ENCODE assay signal across 9 cellular contexts in genomic region chr7:85184599-85185354, GRCh38. TPM values are rescaled to one million over a fixed set of nuclear protein-coding genes. Genes with fewer than 3 reads are reported as not detected.
A peak's percentile ranks its signal among the peaks of the same experiment; 100 is the strongest.
DNase-seq lines count a peak whose midpoint lies in the region; ATAC-seq, FAIRE-seq and TF ChIP-seq lines count a peak whose summit lies in the region.
"Had no signal": no experiment of that assay in that cellular context is flagged by ENCODE, and none has a peak within 500 bp of the region (broad histone marks: within the 10 kb centered on the region; RNA-seq: fewer than 3 reads in every experiment).

No MANE protein-coding gene starts in this region.

- H3K9ac ChIP-seq in H1 (replicated peaks in 1 of 4; ENCODE audit: extremely low read depth in 1 of 4, low read depth in 3 of 4, low read length in 3 of 4), result no peak overlapping the region

- peaks cover 10% of the 10 kb centered on the region for H3K4me1 Mint-ChIP-seq in MCF 10A (ENCODE audit: insufficient read depth, unreplicated experiment)

- peak overlapping the region; percentile 65 to 86 for H3K27ac ChIP-seq in breast epithelium
- no peak overlapping the region for H3K27ac ChIP-seq in H1 (ENCODE audit: low read depth, low read length)
- H3K27ac ChIP-seq in aorta (ENCODE audit: low read depth in 1 of 2, low read length in 2 of 2), result no peak overlapping the region

- no peak for TF ChIP-seq EP300 in H1 (IDR thresholded peaks at IDR 0.05; ENCODE audit: borderline replicate concordance in 1 of 2, low read depth in 2 of 2, low read length in 2 of 2)

- H2BK5ac ChIP-seq in H1 (ENCODE audit: low read depth, low read length), result no peak overlapping the region

- TF ChIP-seq CTCF in breast epithelium (IDR thresholded peaks at IDR 0.05), result no peak
- TF ChIP-seq CTCF in MCF 10A (IDR thresholded peaks at IDR 0.05; ENCODE audit: unreplicated experiment), result no peak
- no peak for TF ChIP-seq CTCF in H1 (IDR thresholded peaks at IDR 0.05; ENCODE audit: control extremely low read depth in 1 of 3, insufficient read depth in 1 of 3, low read depth in 1 of 3, low read length in 3 of 3)
- no peak for TF ChIP-seq CTCF in mucosa of descending colon (IDR thresholded peaks at IDR 0.05)

- H3K14ac ChIP-seq in H1 (ENCODE audit: insufficient read length), result no peak overlapping the region

- no peak overlapping the region for H4K8ac ChIP-seq in H1 (ENCODE audit: extremely low read depth, insufficient read depth, low read length)

- no peaks in the 10 kb centered on the region for H3K36me3 ChIP-seq in breast epithelium
- H3K36me3 ChIP-seq in H1 (ENCODE audit: control insufficient read depth in 2 of 4, insufficient read depth in 4 of 4, low read length in 3 of 4), result no peaks in the 10 kb centered on the region
- H3K36me3 ChIP-seq in mucosa of descending colon (ENCODE audit: low read depth), result no peaks in the 10 kb centered on the region
- no peaks in the 10 kb centered on the region for H3K36me3 ChIP-seq in aorta (ENCODE audit: control insufficient read depth in 1 of 2, insufficient read depth in 2 of 2, low read length in 1 of 2)

- no peaks in the 10 kb centered on the region for H3K36me3 Mint-ChIP-seq in MCF 10A (ENCODE audit: insufficient read depth, unreplicated experiment)
- H3K36me3 Mint-ChIP-seq: CD8-positive, alpha-beta T cell had no signal

- no peak for FAIRE-seq in H1 (lab: Jason Lieb, UNC)

- no peaks in the 10 kb centered on the region for H3K9me3 Mint-ChIP-seq in MCF 10A (ENCODE audit: unreplicated experiment)

- no peak overlapping the region for H4K91ac ChIP-seq in H1 (replicated peaks; ENCODE audit: insufficient read length, low read length)

- H3K4me3 ChIP-seq in breast epithelium (peak overlapping the region; percentile 56 to 73 (median 64)), H1 (ENCODE audit: extremely low read depth in 1 of 4, insufficient read depth in 2 of 4, low read depth in 3 of 4, low read length in 4 of 4) (peak overlapping the region; percentile 69 to 82 (median 78)), mucosa of descending colon (no peak overlapping the region), aorta (ENCODE audit: low read length in 2 of 2) (peak overlapping the region; percentile 52 to 76)

- H3K27me3 ChIP-seq in breast epithelium (peaks cover 0 to 4% of the 10 kb centered on the region in 2 donors), H1 (replicated peaks in 1 of 4; ENCODE audit: control insufficient read depth in 3 of 4, extremely low read depth in 1 of 4, insufficient read depth in 3 of 4, low read length in 3 of 4) (peaks cover 3 to 34% (median 24%) of the 10 kb centered on the region in 4 experiments), aorta (ENCODE audit: control insufficient read depth in 1 of 2, insufficient read depth in 2 of 2, low read length in 1 of 2) (no peaks in the 10 kb centered on the region)

- TF ChIP-seq POLR2A in breast epithelium (IDR thresholded peaks at IDR 0.05), result no peak
- no peak for TF ChIP-seq POLR2A in H1 (IDR thresholded peaks at IDR 0.05; ENCODE audit: control extremely low read depth in 1 of 2, low read depth in 2 of 2, low read length in 2 of 2)

- H4K20me1 ChIP-seq in H1 (replicated peaks in 1 of 2; ENCODE audit: control insufficient read depth in 1 of 2, insufficient read depth in 2 of 2, low read length in 2 of 2), result peaks cover 0 to 2% of the 10 kb centered on the region in 2 experiments

- no peak for TF ChIP-seq RAD21 in H1 (IDR thresholded peaks at IDR 0.05 in 1 of 2, conservative IDR thresholded peaks at IDR 0.05 in 1 of 2; ENCODE audit: low read depth in 2 of 2, low read length in 2 of 2)

- peaks cover 19% of the 10 kb centered on the region for H3K23me2 ChIP-seq in H1 (ENCODE audit: low read depth, low read length)

- H2AK5ac ChIP-seq in H1 (ENCODE audit: low read depth, low read length), result no peak overlapping the region

- no peaks in the 10 kb centered on the region for H3K79me1 ChIP-seq in H1 (ENCODE audit: low read depth, low read length)

- H3K9me3 ChIP-seq in breast epithelium (no peaks in the 10 kb centered on the region), H1 (ENCODE audit: insufficient read depth in 2 of 2, low read depth in 1 of 2, low read length in 1 of 2) (no peaks in the 10 kb centered on the region), mucosa of descending colon (no peaks in the 10 kb centered on the region), aorta (ENCODE audit: control insufficient read depth, low read length) (no peaks in the 10 kb centered on the region)

- H2BK15ac ChIP-seq in H1 (ENCODE audit: low read length), result no peak overlapping the region

- H3K56ac ChIP-seq in H1 (replicated peaks; ENCODE audit: insufficient read length, low read depth, low read length), result no peak overlapping the region

- H3K4ac ChIP-seq in H1 (replicated peaks; ENCODE audit: insufficient read length, low read depth, low read length), result no peak overlapping the region

- H2BK12ac ChIP-seq in H1 (ENCODE audit: low read depth, low read length), result no peak overlapping the region

- no peak overlapping the region for H2AFZ ChIP-seq in H1 (ENCODE audit: low read length)

- no peaks in the 10 kb centered on the region for H3K79me2 ChIP-seq in H1 (ENCODE audit: control insufficient read depth in 1 of 2, insufficient read depth in 2 of 2, low read length in 2 of 2)

- H3K23ac ChIP-seq in H1 (ENCODE audit: insufficient read length), result no peak overlapping the region

- H3K4me1 ChIP-seq in breast epithelium (no peaks in the 10 kb centered on the region), H1 (replicated peaks in 1 of 4; ENCODE audit: control insufficient read depth in 3 of 4, insufficient read depth in 4 of 4, low read length in 3 of 4) (peaks cover 2 to 11% (median 5%) of the 10 kb centered on the region in 4 experiments; a peak in 6 of 7 replicates), mucosa of descending colon (ENCODE audit: low read depth) (no peaks in the 10 kb centered on the region), aorta (ENCODE audit: control insufficient read depth in 1 of 2, insufficient read depth in 2 of 2, low read length in 2 of 2) (no peaks in the 10 kb centered on the region)

- no peak overlapping the region for H4K5ac ChIP-seq in H1 (ENCODE audit: insufficient read length, low read depth, low read length)

- no peak overlapping the region for H3K4me3 Mint-ChIP-seq in MCF 10A (ENCODE audit: unreplicated experiment)
- H3K4me3 Mint-ChIP-seq: CD8-positive, alpha-beta T cell had no signal

- H2BK120ac ChIP-seq in H1 (replicated peaks; ENCODE audit: low read depth, low read length), result no peak overlapping the region

- intact Hi-C loops in breast epithelium (cut with DNase I; ENCODE audit: low total_unique reads) (no loop called here), MCF 10A (cut with micrococcal nuclease) (loop anchor here (10.0 kb wide), 1 partner anchor 650 kb away; no protein-coding TSS in a partner anchor), mucosa of descending colon (cut with DNase I, micrococcal nuclease) (no loop called here), aorta (cut with DNase I) (loop anchor here (5.0 to 10.0 kb wide), 3 partner anchors 92 to 280 kb away; no protein-coding TSS in a partner anchor)

- peaks cover 75% of the 10 kb centered on the region for H3K27me3 Mint-ChIP-seq in MCF 10A (ENCODE audit: insufficient read depth, unreplicated experiment)

- DNase-seq in breast epithelium (ENCODE audit: low spot score in 2 of 2), result no peak
- no peak for DNase-seq in MCF 10A (ENCODE audit: unreplicated experiment)
- DNase-seq in H1 (ENCODE audit: low read depth in 1 of 2, low spot score in 2 of 2), result peak in 1 of 2 experiments; percentile 54
- peak in 1 of 3 donors; percentile 39 for DNase-seq in mucosa of descending colon
- peak; percentile 62 to 86 for DNase-seq in aorta
- no peak for DNase-seq in NCI-H2196 treated with DMSO at 0.1 percent for 48 hours (lab: John Stamatoyannopoulos, UW; ENCODE audit: unreplicated experiment)
- DNase-seq in NCI-H128 (lab: John Stamatoyannopoulos, UW; ENCODE audit: unreplicated experiment), result no peak

- H3K27ac Mint-ChIP-seq in MCF 10A (ENCODE audit: low read depth, unreplicated experiment), result no peak overlapping the region
- H3K27ac Mint-ChIP-seq: CD8-positive, alpha-beta T cell had no signal

- CTCF ChIA-PET in MCF 10A (lab: Yijun Ruan, JAX), result interaction anchor here (0.6 to 1.6 kb wide), 3 partner anchors 12 to 1249 kb away, joined by 3 to 6 read pairs (median 3); no protein-coding TSS in a partner anchor
- CTCF ChIA-PET in H1 (lab: Charles Lee; ENCODE audit: partially characterized antibody), result interaction anchor here (0.6 to 2.3 kb wide), 7 partner anchors 10 to 280 kb away, joined by 3 to 9 read pairs (median 4); no protein-coding TSS in a partner anchor

- no peak overlapping the region for H3K18ac ChIP-seq in H1 (ENCODE audit: extremely low read depth, low read length)

- H3K4me2 ChIP-seq in H1 (ENCODE audit: insufficient read depth in 1 of 2, low read depth in 2 of 2, low read length in 2 of 2), result peak overlapping the region; percentile 95 to 99

- ATAC-seq in mucosa of descending colon (peak; percentile 12), aorta (ENCODE audit: low FRiP score) (peak; percentile 44), HG03108 (IDR thresholded peaks at IDR 0.05; ENCODE audit: unreplicated experiment) (no peak)
- ATAC-seq: CD8-positive, alpha-beta T cell had no signal

- WGBS in H1 (ENCODE audit: extremely low coverage in 1 of 2, insufficient coverage in 1 of 2, insufficient read length in 1 of 2, insufficient replicate concordance in 2 of 2, low coverage in 1 of 2, low lambda C conversion rate in 2 of 2, missing lambda C conversion rate in 1 of 2), 2 experiments, result 55% methylated on average over 17 of the region's 18 CpGs; no CpG with 5 or more reads in 1 of the 2 experiments
- WGBS in aorta, 2 donors, result 45% methylated on average over 17 to 18 of the region's 18 CpGs

- no TSS peak for BruUV-seq in MCF 10A (replicated peaks; lab: Mats Ljungman, UMichigan)

- POLR2A ChIA-PET in MCF 10A (lab: Yijun Ruan, JAX) (no interaction called here), H1 (lab: Charles Lee; ENCODE audit: partially characterized antibody) (interaction anchor here (0.8 kb wide), 1 partner anchor 24 kb away, joined by 3 read pairs; no protein-coding TSS in a partner anchor)

- H2BK20ac ChIP-seq in H1 (ENCODE audit: low read length), result no peak overlapping the region

TF ChIP-seq in H1, 55 proteins besides CTCF, POLR2A, EP300 and RAD21 (continues in another document):
- no peak for TF ChIP-seq SUZ12 (IDR thresholded peaks at IDR 0.05; ENCODE audit: low read length)

RNA-seq across cellular contexts. Expression of gene SEMA3D, which starts 2.1 kb away (rescaled TPM):
- 1 to 10 TPM; 3.5 to 7.5 (median 7.0) TPM for total RNA-seq in breast epithelium
- not detected in 2 replicates for total RNA-seq in MCF 10A (2022)
- 3.5 and 4.1 TPM in 2 replicates for total RNA-seq in H1 (2021; fragmentation: NEBNext Ultra II Directional; extraction: Animal tissue kit (Norgen Biotek cat#: 25700))
- polyA plus RNA-seq in H1 (2011; rRNA removed), result 1.1 and 1.6 TPM in 2 replicates
- 1.3 TPM for polyA plus RNA-seq in H1 (2011; cell fraction: cytosol; rRNA removed)
- 1.8 TPM for polyA plus RNA-seq in H1 (2011; cell fraction: nucleus; rRNA removed)
- polyA plus RNA-seq in H1 (2012, experiment 1 of 2), result 1.6 to 3.4 TPM (median 2.4 TPM) in 4 replicates
- 0.17 TPM for polyA plus RNA-seq in H1 (2012, experiment 2 of 2)
- polyA plus RNA-seq in H1 (2013, experiment 1 of 2), result 3.0 TPM
- polyA plus RNA-seq in H1 (2013, experiment 2 of 2), result 2.9 TPM
- 11.9 and 17.1 TPM in 2 replicates for polyA minus RNA-seq in H1 (2011; rRNA and poly(A)+ RNA removed)
- polyA minus RNA-seq in H1 (2011; cell fraction: cytosol; rRNA and poly(A)+ RNA removed), result 4.5 TPM
- polyA minus RNA-seq in H1 (2011; cell fraction: nucleus; rRNA and poly(A)+ RNA removed), result 13.2 TPM
- total RNA-seq in mucosa of descending colon, result 1 to 10 TPM; 1.5 to 5.4 (median 2.1) TPM
- total RNA-seq in aorta, result 10 to 100 TPM; 30.8 to 50.7 TPM
- polyA plus RNA-seq in aorta, result 1 to 10 TPM; 3.5 to 9.2 TPM
- total RNA-seq: CD8-positive, alpha-beta T cell had no signal

Comparison
In these comparisons a context has a peak if more than half of its experiments do, and no peak if none do; other contexts are left out.
1. intact Hi-C loops: an anchor here in MCF 10A (10.0 kb wide) and aorta (5.0 to 10.0 kb wide); none called in breast epithelium and mucosa of descending colon.
2. DNase-seq: peak in aorta (2 of 2); none in breast epithelium (0 of 2), MCF 10A (single experiment), NCI-H2196 treated with DMSO at 0.1 percent for 48 hours (single experiment) and NCI-H128 (single experiment).
3. H3K27ac ChIP-seq: peak in breast epithelium (2 of 2); none in H1 (single experiment) and aorta (0 of 2).